Comparison of ENCODE assay signal across 13 cellular contexts in the genomic region with DNA sequence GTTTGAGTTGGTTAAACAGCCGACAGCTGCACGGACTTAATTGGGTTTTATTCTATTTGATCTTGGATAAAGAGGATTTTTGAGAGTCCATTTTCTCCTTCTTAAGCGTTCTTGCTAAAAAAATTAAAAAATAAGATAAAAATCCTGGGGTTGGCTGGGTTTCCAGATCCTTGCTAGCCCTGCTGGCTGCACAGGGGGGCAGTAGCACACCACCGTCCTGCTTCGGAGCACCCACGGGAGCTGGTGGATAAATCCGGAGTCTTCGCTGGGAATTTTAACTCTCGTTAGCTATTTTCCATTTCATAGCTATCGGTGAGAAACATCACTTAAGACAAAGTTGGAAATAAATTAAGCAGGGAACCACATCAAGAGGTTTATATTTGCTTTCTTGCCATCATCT.
DNase-seq lines count a peak whose midpoint lies in the region; ATAC-seq and TF ChIP-seq lines count a peak whose summit lies in the region.
"Had no signal": no experiment of that assay in that cellular context is flagged by ENCODE, and none has a peak within 500 bp of the region (broad histone marks: within the 10 kb centered on the region; RNA-seq: fewer than 3 reads in every experiment).

No MANE protein-coding gene starts in this region.

- H3K4me2 ChIP-seq in PC-9, result no peak overlapping the region
- no peak overlapping the region for H3K4me2 ChIP-seq in smooth muscle cell

- CTCF ChIA-PET in PC-9 (lab: Charles Lee), result no interaction called here

- POLR2A ChIA-PET in PC-9 (lab: Charles Lee; ENCODE audit: unreplicated experiment), result interaction anchor here (0.7 kb wide), 1 partner anchor 11 kb away, joined by 5 read pairs; no protein-coding TSS in a partner anchor

- no TSS peak for BruUV-seq in PC-9 (replicated peaks; lab: Mats Ljungman, UMichigan)

- peaks cover 18 to 34% of the 10 kb centered on the region in 2 donors for H3K9me3 Mint-ChIP-seq in natural killer cell

- H3K9me3 ChIP-seq in PC-9 (ENCODE audit: insufficient read depth, low read depth), result no peaks in the 10 kb centered on the region
- no peaks in the 10 kb centered on the region for H3K9me3 ChIP-seq in smooth muscle cell (replicated peaks; ENCODE audit: low read depth)

- H3K36me3 Mint-ChIP-seq in natural killer cell, result no peaks in the 10 kb centered on the region

- H3K27ac ChIP-seq in PC-9 (no peak overlapping the region), smooth muscle cell (ENCODE audit: low read depth) (no peak overlapping the region)

- DNase-seq in NCI-H1105 treated with DMSO at 0.1 percent for 48 hours (lab: John Stamatoyannopoulos, UW) (peak; percentile 11), NCI-H1105 (lab: John Stamatoyannopoulos, UW) (no peak), PC-9 (no peak), fibroblast of villous mesenchyme (ENCODE audit: low read depth) (peak; percentile 10), smooth muscle cell (lab: John Stamatoyannopoulos, UW; ENCODE audit: unreplicated experiment) (no peak), HUDEP-2 (lab: John Stamatoyannopoulos, UW; ENCODE audit: unreplicated experiment in 76 of 76) (no peak), natural killer cell (no peak), HK-2 (ENCODE audit: unreplicated experiment) (no peak)
- DNase-seq: activated CD8-positive, alpha-beta T cell treated with anti-CD3 and anti-CD28 coated beads for 36 hours; activated naive CD8-positive, alpha-beta T cell treated with anti-CD3 and anti-CD28 coated beads for 36 hours; effector memory CD4-positive, alpha-beta T cell; NCI-H345; T-helper 1 cell had no signal

- H3K36me3 ChIP-seq in PC-9 (ENCODE audit: low read depth), result no peaks in the 10 kb centered on the region
- no peaks in the 10 kb centered on the region for H3K36me3 ChIP-seq in smooth muscle cell (ENCODE audit: low read depth)

- H3K27me3 Mint-ChIP-seq in natural killer cell (ENCODE audit: low read depth in 2 of 2), result no peaks in the 10 kb centered on the region
- H3K27me3 Mint-ChIP-seq: activated CD8-positive, alpha-beta T cell treated with anti-CD3 and anti-CD28 coated beads for 36 hours; activated naive CD8-positive, alpha-beta T cell treated with anti-CD3 and anti-CD28 coated beads for 36 hours had no signal

- no peak overlapping the region for H2AFZ ChIP-seq in PC-9
- H2AFZ ChIP-seq in smooth muscle cell (ENCODE audit: low read depth), result no peak overlapping the region

- H4K20me1 ChIP-seq in PC-9 (ENCODE audit: insufficient read depth) (no peaks in the 10 kb centered on the region), smooth muscle cell (ENCODE audit: low read depth) (no peaks in the 10 kb centered on the region)

- ATAC-seq in natural killer cell, result no peak
- ATAC-seq: activated CD8-positive, alpha-beta T cell treated with anti-CD3 and anti-CD28 coated beads for 36 hours had no signal

- H3K4me1 ChIP-seq in PC-9 (replicated peaks; ENCODE audit: insufficient read depth) (no peaks in the 10 kb centered on the region), smooth muscle cell (ENCODE audit: low read depth) (no peaks in the 10 kb centered on the region)

- no peaks in the 10 kb centered on the region for H3K4me1 Mint-ChIP-seq in natural killer cell
- H3K4me1 Mint-ChIP-seq: activated naive CD8-positive, alpha-beta T cell treated with anti-CD3 and anti-CD28 coated beads for 36 hours had no signal

- intact Hi-C loops in PC-9 (cut with micrococcal nuclease; ENCODE audit: unreplicated experiment) (no loop called here), natural killer cell (cut with micrococcal nuclease) (no loop called here)

- H3K79me2 ChIP-seq in PC-9 (ENCODE audit: low read depth), result no peaks in the 10 kb centered on the region
- H3K79me2 ChIP-seq in smooth muscle cell (ENCODE audit: low read depth), result no peaks in the 10 kb centered on the region

- no peaks in the 10 kb centered on the region for H3K9me2 ChIP-seq in PC-9 (ENCODE audit: insufficient read depth)

- no peak overlapping the region for H3K4me3 Mint-ChIP-seq in natural killer cell
- H3K4me3 Mint-ChIP-seq: activated CD8-positive, alpha-beta T cell treated with anti-CD3 and anti-CD28 coated beads for 36 hours; activated naive CD8-positive, alpha-beta T cell treated with anti-CD3 and anti-CD28 coated beads for 36 hours had no signal

- WGBS in smooth muscle cell (ENCODE audit: low lambda C conversion rate), result 65% methylated on average over 10 of the region's 10 CpGs

- H3K4me3 ChIP-seq in PC-9, result no peak overlapping the region
- H3K4me3 ChIP-seq in fibroblast of villous mesenchyme (ENCODE audit: low read depth, low read length), result no peak overlapping the region
- no peak overlapping the region for H3K4me3 ChIP-seq in smooth muscle cell

- TF ChIP-seq CTCF in PC-9 (conservative IDR thresholded peaks at IDR 0.05) (peak; percentile 54), fibroblast of villous mesenchyme (IDR thresholded peaks at IDR 0.05; ENCODE audit: insufficient read depth, low read depth, low read length) (peak; percentile 38), smooth muscle cell (IDR thresholded peaks at IDR 0.05; ENCODE audit: borderline replicate concordance, insufficient read depth, poor library complexity, severe bottlenecking) (peak; percentile 67), natural killer cell (IDR thresholded peaks at IDR 0.05) (no peak)

- H3K27me3 ChIP-seq in PC-9 (ENCODE audit: insufficient read depth, low read depth) (peaks cover 18% of the 10 kb centered on the region), smooth muscle cell (ENCODE audit: low read depth) (peaks cover 3% of the 10 kb centered on the region)

- no peak overlapping the region for H3K9ac ChIP-seq in smooth muscle cell (ENCODE audit: low read depth)

- H3K27ac Mint-ChIP-seq in natural killer cell, result no peak overlapping the region
- H3K27ac Mint-ChIP-seq: activated CD8-positive, alpha-beta T cell treated with anti-CD3 and anti-CD28 coated beads for 36 hours; activated naive CD8-positive, alpha-beta T cell treated with anti-CD3 and anti-CD28 coated beads for 36 hours had no signal

- H3F3A ChIP-seq in PC-9 (ENCODE audit: insufficient read depth, low read depth) (no peaks in the 10 kb centered on the region), smooth muscle cell (ENCODE audit: low read depth) (no peaks in the 10 kb centered on the region)

Comparison
In these comparisons a context has a peak if more than half of its experiments do, and no peak if none do; other contexts are left out.
1. DNase-seq: peak in NCI-H1105 treated with DMSO at 0.1 percent for 48 hours (single experiment) and fibroblast of villous mesenchyme (single experiment); none in NCI-H1105 (single experiment), PC-9 (0 of 2), smooth muscle cell (single experiment), HUDEP-2 (0 of 76), natural killer cell (single experiment) and HK-2 (single experiment).